In genomic region chr3:192417012-192417411, GRCh38 we compare ENCODE assay signal across 16 cellular contexts.
"Had no signal": no experiment of that assay in that cellular context is flagged by ENCODE, and none has a peak within 500 bp of the region (broad histone marks: within the 10 kb centered on the region; RNA-seq: fewer than 3 reads in every experiment).

No MANE protein-coding gene starts in this region.

- H3K36me3 ChIP-seq: breast epithelium, right atrium auricular region, transverse colon had no signal

- DNase-seq: activated CD4-positive, alpha-beta T cell treated with anti-CD3 and anti-CD28 coated beads, Interleukin-2, amount 50 U/mL, for 1 hour; activated CD8-positive, alpha-beta memory T cell treated with anti-CD3 and anti-CD28 coated beads for 24 hours; activated gamma-delta T cell treated with Interleukin-2 at 50 U/mL for 16 hours; activated naive CD8-positive, alpha-beta T cell treated with anti-CD3 and anti-CD28 coated beads, Interleukin-2, amount 10 ng/mL, durations not matched to agents 7 days and 5 days; cerebellar nuclear complex; effector memory CD8-positive, alpha-beta T cell; left ventricle myocardium superior; nucleus accumbens; stimulated activated CD4-positive, alpha-beta T cell treated with anti-CD3 and anti-CD28 coated beads, Interleukin-15, amount 100 ng/mL, for 24 hours; stimulated activated CD4-positive, alpha-beta T cell treated with anti-CD3 and anti-CD28 coated beads, Interleukin-4, amount 100 ng/mL, for 24 hours; stimulated activated CD8-positive, alpha-beta memory T cell treated with anti-CD3 and anti-CD28 coated beads, Interleukin-4, amount 100 ng/mL, for 48 hours; stimulated activated naive CD4-positive, alpha-beta T cell treated with Interleukin-2 at 50 U/mL for 16 hours; transverse colon had no signal

- H3K4me1 ChIP-seq: breast epithelium, transverse colon had no signal

- H3K27me3 ChIP-seq: breast epithelium, right atrium auricular region had no signal

- H3K9me3 ChIP-seq: breast epithelium, right atrium auricular region, transverse colon had no signal

- ATAC-seq: activated CD4-positive, CD25-positive, alpha-beta regulatory T cell treated with anti-CD3 and anti-CD28 coated beads, Interleukin-2, amount 50 U/mL, for 24 hours; effector memory CD8-positive, alpha-beta T cell; left ventricle myocardium superior had no signal

- H3K27ac ChIP-seq: breast epithelium, right atrium auricular region, transverse colon had no signal

- H3K4me3 ChIP-seq: breast epithelium, right atrium auricular region, transverse colon had no signal
